9 cellular contexts compared by ENCODE assay signal in the genomic region with DNA sequence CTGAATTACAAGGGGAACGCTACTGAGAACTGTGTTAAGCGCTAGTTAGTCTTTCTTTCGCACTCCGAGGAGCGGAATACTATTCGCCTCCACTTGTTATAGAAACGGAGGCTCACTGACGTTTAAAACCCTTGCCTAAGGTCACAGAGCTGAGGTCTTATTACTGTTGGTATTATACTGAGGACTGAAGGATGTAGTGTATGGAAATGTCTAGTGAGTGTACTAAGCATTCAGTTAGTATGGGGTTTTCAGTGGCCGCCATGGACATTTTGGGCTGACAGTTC. TPM values are rescaled to one million over a fixed set of nuclear protein-coding genes. Genes with fewer than 3 reads are reported as not detected.
A peak's percentile ranks its signal among the peaks of the same experiment; 100 is the strongest.
DNase-seq lines count a peak whose midpoint lies in the region; ATAC-seq and TF ChIP-seq lines count a peak whose summit lies in the region.
"Had no signal": no experiment of that assay in that cellular context is flagged by ENCODE, and none has a peak within 500 bp of the region (broad histone marks: within the 10 kb centered on the region; RNA-seq: fewer than 3 reads in every experiment).

No MANE protein-coding gene starts in this region.

- H3K9me3 Mint-ChIP-seq in IgD-negative memory B cell, result no peaks in the 10 kb centered on the region
- H3K9me3 Mint-ChIP-seq in naive thymus-derived CD8-positive, alpha-beta T cell, result no peaks in the 10 kb centered on the region

- peaks cover 17 to 22% (median 21%) of the 10 kb centered on the region in 3 donors for H3K4me1 Mint-ChIP-seq in IgD-negative memory B cell
- H3K4me1 Mint-ChIP-seq in naive thymus-derived CD8-positive, alpha-beta T cell, result peaks cover 11 to 32% (median 26%) of the 10 kb centered on the region in 4 donors

- H3K4me3 Mint-ChIP-seq in IgD-negative memory B cell, result peak overlapping the region; percentile 82 to 94 (median 86)
- peak overlapping the region; percentile 90 to 96 (median 93) for H3K4me3 Mint-ChIP-seq in naive thymus-derived CD8-positive, alpha-beta T cell

- ATAC-seq in naive thymus-derived CD8-positive, alpha-beta T cell, result no peak

- CTCF ChIA-PET in AG04450 (lab: Charles Lee), result no interaction called here

- H3K27me3 ChIP-seq in AG04450 (ENCODE audit: control insufficient read depth, insufficient read depth, low read length) (no peaks in the 10 kb centered on the region), dorsolateral prefrontal cortex (no peaks in the 10 kb centered on the region)
- H3K27me3 ChIP-seq: neutrophil had no signal

- intact Hi-C loops in dorsolateral prefrontal cortex (cut with DNase I), result loop anchor here (5.0 to 10.0 kb wide), 4 partner anchors 39 to 178 kb away; partner anchors contain the start of genes MLEC (in 1 of the 2) and SPPL3 (in 1 of the 2)

- POLR2A ChIA-PET in AG04450 (lab: Yijun Ruan, JAX), result no interaction called here
- POLR2A ChIA-PET in naive thymus-derived CD8-positive, alpha-beta T cell (lab: Charles Lee), result no interaction called here

- H3K4me3 ChIP-seq in AG04450 (ENCODE audit: low read depth, low read length) (peak overlapping the region; percentile 70; the same call in 1 of the 2 replicates), dorsolateral prefrontal cortex (peak overlapping the region in 55 of 59 donors; percentile 59 to 88 (median 78))

- DNase-seq in AG04450 (ENCODE audit: low read depth, low spot score) (no peak), dorsolateral prefrontal cortex (no peak), A172 (ENCODE audit: low spot score) (no peak), NOMO-1 (lab: John Stamatoyannopoulos, UW; ENCODE audit: unreplicated experiment in 2 of 2) (no peak), D341Med (ENCODE audit: low spot score) (no peak), superior temporal gyrus (ENCODE audit: extremely low spot score) (no peak)
- DNase-seq in naive thymus-derived CD8-positive, alpha-beta T cell, result no peak

- peaks cover 13% of the 10 kb centered on the region for H3K36me3 Mint-ChIP-seq in IgD-negative memory B cell
- H3K36me3 Mint-ChIP-seq in naive thymus-derived CD8-positive, alpha-beta T cell, result peaks cover 5 to 46% (median 18%) of the 10 kb centered on the region in 3 donors

- H3K27ac Mint-ChIP-seq in IgD-negative memory B cell, result peak overlapping the region in 1 of 3 donors; percentile 93
- H3K27ac Mint-ChIP-seq in naive thymus-derived CD8-positive, alpha-beta T cell, result peak overlapping the region in 9 of 10 donors; percentile 45 to 95 (median 80)

- TF ChIP-seq CTCF in AG04450 (IDR thresholded peaks at IDR 0.05; ENCODE audit: low read depth, low read length) (no peak), dorsolateral prefrontal cortex (IDR thresholded peaks at IDR 0.05 in 54 of 56, conservative IDR thresholded peaks at IDR 0.05 in 2 of 56; ENCODE audit: low read depth in 1 of 56, partially characterized antibody in 56 of 56) (no peak)

- H3K9me3 ChIP-seq in AG04450 (ENCODE audit: control insufficient read depth, insufficient read depth, low read length), result no peaks in the 10 kb centered on the region
- H3K9me3 ChIP-seq: neutrophil had no signal

- H3K27ac ChIP-seq in AG04450 (ENCODE audit: low read depth, low read length) (no peak overlapping the region), dorsolateral prefrontal cortex (peak overlapping the region in 39 of 59 donors; percentile 6 to 86 (median 69))

- H3K27me3 Mint-ChIP-seq in IgD-negative memory B cell, result no peaks in the 10 kb centered on the region
- no peaks in the 10 kb centered on the region for H3K27me3 Mint-ChIP-seq in naive thymus-derived CD8-positive, alpha-beta T cell

RNA-seq across cellular contexts. Expression of gene ACADS, which starts 0.8 kb away (rescaled TPM):
- polyA plus RNA-seq in AG04450 (2011; rRNA removed) (4.0 and 5.5 TPM in 2 replicates), IgD-negative memory B cell (14.1 TPM)
- 1.8 and 2.1 TPM in 2 replicates for polyA minus RNA-seq in AG04450 (2011; rRNA and poly(A)+ RNA removed)
- 10 to 100 TPM in 107 of 120 experiments, 1 to 10 TPM in 13; 6.5 to 27.7 (median 14.2) TPM for total RNA-seq in dorsolateral prefrontal cortex
- 10 to 100 TPM; 14.7 to 15.6 TPM for total RNA-seq in naive thymus-derived CD8-positive, alpha-beta T cell
- polyA plus RNA-seq in naive thymus-derived CD8-positive, alpha-beta T cell, result 10 to 100 TPM; 17.7 to 25.7 (median 22.7) TPM
- 1.8 TPM in 1 of 2 replicates, not detected in the other for total RNA-seq in A172 (2014; rRNA removed; shearing (Covaris generic))

RNA-seq across cellular contexts. Expression of gene UNC119B, which starts 16.2 kb away (rescaled TPM):
- polyA plus RNA-seq in AG04450 (2011; rRNA removed) (35.7 and 41.9 TPM in 2 replicates), IgD-negative memory B cell (4.9 TPM)
- 28.7 and 33.4 TPM in 2 replicates for polyA minus RNA-seq in AG04450 (2011; rRNA and poly(A)+ RNA removed)
- 10 to 100 TPM; 19.6 to 43.0 (median 27.2) TPM for total RNA-seq in dorsolateral prefrontal cortex
- total RNA-seq in naive thymus-derived CD8-positive, alpha-beta T cell, result 10 to 100 TPM; 23.3 to 24.2 TPM
- 10 to 100 TPM in 1 of 3 donors, 1 to 10 TPM in 2; 9.6 to 11.5 (median 9.7) TPM for polyA plus RNA-seq in naive thymus-derived CD8-positive, alpha-beta T cell
- total RNA-seq in A172 (2014; rRNA removed; shearing (Covaris generic)), result 15.5 and 18.1 TPM in 2 replicates

RNA-seq across cellular contexts. Expression of gene MLEC, which starts 39.5 kb away (rescaled TPM):
- polyA plus RNA-seq in AG04450 (2011; rRNA removed) (76.7 and 84.2 TPM in 2 replicates), IgD-negative memory B cell (64.3 TPM)
- 82.4 and 110 TPM in 2 replicates for polyA minus RNA-seq in AG04450 (2011; rRNA and poly(A)+ RNA removed)
- total RNA-seq in dorsolateral prefrontal cortex, result 10 to 100 TPM; 50.4 to 97.1 (median 73.3) TPM
- total RNA-seq in naive thymus-derived CD8-positive, alpha-beta T cell, result 10 to 100 TPM; 40.7 to 44.6 TPM
- polyA plus RNA-seq in naive thymus-derived CD8-positive, alpha-beta T cell, result 10 to 100 TPM; 32.7 to 41.2 (median 36.0) TPM
- total RNA-seq in A172 (2014; rRNA removed; shearing (Covaris generic)), result 105 and 120 TPM in 2 replicates
